Comparison of ENCODE assay signal across 19 cellular contexts in genomic region chr6:160596433-160596832, GRCh38.
"Had no signal": no experiment of that assay in that cellular context is flagged by ENCODE, and none has a peak within 500 bp of the region (broad histone marks: within the 10 kb centered on the region; RNA-seq: fewer than 3 reads in every experiment).

No MANE protein-coding gene starts in this region.

- DNase-seq: IMR-90, Karpas-422, KG1, MG63, NCI-H1092, NCI-H1105 treated with DMSO at 0.1 percent for 48 hours, NCI-H1417 treated with DMSO at 0.1 percent for 48 hours, NCI-H187 treated with DMSO at 0.1 percent for 48 hours, NCI-H2029 treated with DMSO at 0.1 percent for 48 hours, NCI-H2171 treated with DMSO at 0.1 percent for 48 hours, NCI-H345, NCI-H446 treated with DMSO at 0.1 percent for 48 hours, NCI-H510A treated with DMSO at 0.1 percent for 48 hours, NCI-H526, SHP77 treated with DMSO at 0.1 percent for 48 hours, SJCRH30, SW 1271 had no signal

- H3K9me3 ChIP-seq: MG63, SJCRH30 had no signal

- H3K27ac ChIP-seq: SJCRH30 had no signal

- ATAC-seq: HepG2, Right ventricle myocardium inferior had no signal

- H3K4me3 ChIP-seq: MG63, SJCRH30 had no signal

- H3K4me1 ChIP-seq: SJCRH30 had no signal

- H3K36me3 ChIP-seq: MG63, SJCRH30 had no signal

- H3K27me3 ChIP-seq: MG63 had no signal
